Comparison of ENCODE assay signal across 14 cellular contexts in the genomic region with DNA sequence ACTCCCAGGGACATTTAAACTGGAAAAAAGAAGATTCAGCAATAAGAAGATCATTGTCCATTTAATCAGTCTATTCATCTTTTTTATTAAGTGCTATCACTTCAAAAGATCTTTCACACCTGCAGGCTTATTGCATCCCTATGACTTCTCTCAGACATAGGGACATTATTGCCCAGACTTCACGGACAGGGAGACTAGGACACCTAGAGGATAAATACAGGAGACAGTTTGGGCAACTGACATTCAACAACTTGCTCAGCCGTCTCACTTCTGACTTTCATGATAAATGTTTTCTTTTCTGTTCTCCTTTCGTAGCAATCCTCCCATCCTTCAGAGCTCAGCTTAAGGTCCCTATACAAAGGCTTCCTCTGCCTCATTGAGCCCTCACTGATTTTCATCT.
DNase-seq lines count a peak whose midpoint lies in the region; ATAC-seq and TF ChIP-seq lines count a peak whose summit lies in the region.
"Had no signal": no experiment of that assay in that cellular context is flagged by ENCODE, and none has a peak within 500 bp of the region (broad histone marks: within the 10 kb centered on the region; RNA-seq: fewer than 3 reads in every experiment).

No MANE protein-coding gene starts in this region.

- peak in 1 of 2 donors; percentile 11 for DNase-seq in cardiac muscle cell (ENCODE audit: low read depth in 1 of 2, low spot score in 1 of 2)
- DNase-seq in left cardiac atrium: no peak
- peak; percentile 66 for DNase-seq in PC-3
- no peak for DNase-seq in epithelial cell of proximal tubule (ENCODE audit: low read depth)
- DNase-seq in uterus: no peak
- no peak for DNase-seq in adrenal gland
- no peak for DNase-seq in NCI-H1048 (lab: John Stamatoyannopoulos, UW)
- DNase-seq: activated CD8-positive, alpha-beta T cell treated with anti-CD3 and anti-CD28 coated beads for 36 hours; activated naive CD4-positive, alpha-beta T cell treated with Interleukin-2 at 50 U/mL for 16 hours; AML-193; MM.1S; T-helper 1 cell had no signal

- H3K4me1 ChIP-seq in cardiac muscle cell (ENCODE audit: low read depth): no peaks in the 10 kb centered on the region
- H3K4me1 ChIP-seq in PC-3 (ENCODE audit: insufficient read depth, low read length): no peaks in the 10 kb centered on the region
- H3K4me1 ChIP-seq in uterus: no peaks in the 10 kb centered on the region
- no peaks in the 10 kb centered on the region for H3K4me1 ChIP-seq in adrenal gland (replicated peaks in 1 of 2)
- H3K4me1 ChIP-seq: esophagus muscularis mucosa had no signal

- peak; percentile 13 for TF ChIP-seq CTCF in cardiac muscle cell (IDR thresholded peaks at IDR 0.05; ENCODE audit: low read depth, low read length)
- TF ChIP-seq CTCF in PC-3 (conservative IDR thresholded peaks at IDR 0.05; ENCODE audit: low read depth, low read length): peak; percentile 76
- TF ChIP-seq CTCF in epithelial cell of proximal tubule (conservative IDR thresholded peaks at IDR 0.05; ENCODE audit: low read depth, low read length): peak; percentile 43
- TF ChIP-seq CTCF in uterus (IDR thresholded peaks at IDR 0.05): no peak
- TF ChIP-seq CTCF in adrenal gland (IDR thresholded peaks at IDR 0.05): no peak

- intact Hi-C loops in left cardiac atrium (cut with DNase I) (no loop called here), PC-3 (cut with micrococcal nuclease) (loop anchor here (1.0 to 5.0 kb wide), 6 partner anchors 56 to 571 kb away; partner anchors contain the start of genes SIX1 and SIX4), uterus (cut with DNase I; ENCODE audit: low total_unique reads) (no loop called here), adrenal gland (cut with DNase I) (loop anchor here in 1 of 2 donors (10.0 kb wide), 1 partner anchor 152 kb away; no protein-coding TSS in a partner anchor)

- POLR2A ChIA-PET in PC-3 (lab: Charles Lee; ENCODE audit: unreplicated experiment): no interaction called here

- no peak for TF ChIP-seq POLR2A in uterus (IDR thresholded peaks at IDR 0.05)
- no peak for TF ChIP-seq POLR2A in adrenal gland (IDR thresholded peaks at IDR 0.05)

- peak overlapping the region; percentile 42 for H2AFZ ChIP-seq in PC-3 (ENCODE audit: low read length)

- BruUV-seq in PC-3 (replicated peaks; lab: Mats Ljungman, UMichigan): no TSS peak

- WGBS in adrenal gland, 4 donors: 37 to 68% (median 42%) methylated on average over 3 of the region's 3 CpGs

- H3K27ac ChIP-seq in cardiac muscle cell (no peak overlapping the region), PC-3 (ENCODE audit: low read length) (no peak overlapping the region), uterus (no peak overlapping the region), adrenal gland (no peak overlapping the region)
- H3K27ac ChIP-seq: esophagus muscularis mucosa had no signal

- H3K36me3 ChIP-seq in cardiac muscle cell (no peaks in the 10 kb centered on the region), PC-3 (ENCODE audit: low read depth, low read length) (no peaks in the 10 kb centered on the region), uterus (no peaks in the 10 kb centered on the region), adrenal gland (replicated peaks in 1 of 2) (no peaks in the 10 kb centered on the region)
- H3K36me3 ChIP-seq: esophagus muscularis mucosa had no signal

- ATAC-seq in left cardiac atrium: no peak
- ATAC-seq in PC-3: peak; percentile 95
- no peak for ATAC-seq in HG02759 (IDR thresholded peaks at IDR 0.05; ENCODE audit: unreplicated experiment)
- ATAC-seq: activated CD8-positive, alpha-beta T cell treated with anti-CD3 and anti-CD28 coated beads for 36 hours had no signal

- CTCF ChIA-PET in PC-3 (lab: Charles Lee): interaction anchor here (0.6 to 1.0 kb wide), 3 partner anchors 22 to 572 kb away, joined by 3 to 10 read pairs (median 3); no protein-coding TSS in a partner anchor

- H4K20me1 ChIP-seq in PC-3 (ENCODE audit: low read length): no peaks in the 10 kb centered on the region

- H3K4me3 ChIP-seq in cardiac muscle cell (no peak overlapping the region), PC-3 (ENCODE audit: low read length) (no peak overlapping the region), epithelial cell of proximal tubule (ENCODE audit: low read depth, low read length) (no peak overlapping the region), uterus (no peak overlapping the region), adrenal gland (no peak overlapping the region)
- H3K4me3 ChIP-seq: esophagus muscularis mucosa had no signal

- no peaks in the 10 kb centered on the region for H3F3A ChIP-seq in PC-3 (ENCODE audit: low read length, unreplicated experiment)

- H3K9me3 ChIP-seq in cardiac muscle cell (ENCODE audit: low read depth): no peaks in the 10 kb centered on the region
- H3K9me3 ChIP-seq in PC-3 (ENCODE audit: low read length): no peaks in the 10 kb centered on the region
- H3K9me3 ChIP-seq in uterus: no peaks in the 10 kb centered on the region
- no peaks in the 10 kb centered on the region for H3K9me3 ChIP-seq in adrenal gland (replicated peaks in 1 of 3)
- H3K9me3 ChIP-seq: esophagus muscularis mucosa had no signal

- no peaks in the 10 kb centered on the region for H3K9me2 ChIP-seq in PC-3 (replicated peaks; ENCODE audit: low read length)

- H3K27me3 ChIP-seq in cardiac muscle cell: no peaks in the 10 kb centered on the region
- no peaks in the 10 kb centered on the region for H3K27me3 ChIP-seq in PC-3 (ENCODE audit: low read length)
- H3K27me3 ChIP-seq in uterus: no peaks in the 10 kb centered on the region
- peaks cover 6% of the 10 kb centered on the region for H3K27me3 ChIP-seq in adrenal gland
- H3K27me3 ChIP-seq: esophagus muscularis mucosa had no signal

- H3K9ac ChIP-seq in PC-3 (ENCODE audit: low read length): no peak overlapping the region

- no peaks in the 10 kb centered on the region for H3K79me2 ChIP-seq in PC-3 (ENCODE audit: low read length)

- H3K4me2 ChIP-seq in PC-3 (ENCODE audit: low read length): no peak overlapping the region

Comparison
In these comparisons a context has a peak if more than half of its experiments do, and no peak if none do; other contexts are left out.
1. CTCF ChIP-seq: peak in cardiac muscle cell (single experiment), PC-3 (single experiment) and epithelial cell of proximal tubule (single experiment); none in uterus (0 of 4) and adrenal gland (0 of 6).